Comparison of ENCODE assay signal across 16 cellular contexts in the genomic region with DNA sequence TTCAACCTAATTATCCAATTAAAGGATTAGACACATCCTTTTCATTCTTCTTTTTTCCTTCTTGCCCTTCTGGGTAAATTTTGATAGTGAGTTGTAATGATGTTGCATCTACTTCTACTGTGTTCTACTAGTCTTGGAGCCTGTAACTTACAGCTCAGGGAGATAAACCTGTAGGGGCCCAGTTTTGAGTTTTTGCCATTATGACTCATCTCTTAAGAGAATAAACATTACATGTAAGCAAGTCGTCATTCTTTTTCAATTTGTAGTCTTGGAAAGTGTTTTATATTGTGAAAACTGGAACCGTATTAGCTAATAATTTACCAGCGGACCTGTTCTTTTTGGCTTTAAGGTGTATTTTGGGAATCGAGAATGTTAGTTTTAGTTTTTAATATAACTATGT.
DNase-seq lines count a peak whose midpoint lies in the region; ATAC-seq and TF ChIP-seq lines count a peak whose summit lies in the region.
"Had no signal": no experiment of that assay in that cellular context is flagged by ENCODE, and none has a peak within 500 bp of the region (broad histone marks: within the 10 kb centered on the region; RNA-seq: fewer than 3 reads in every experiment).

No MANE protein-coding gene starts in this region.

- TF ChIP-seq CTCF in astrocyte of the cerebellum (IDR thresholded peaks at IDR 0.05; ENCODE audit: low read depth, low read length, missing control alignments) (no peak), foreskin keratinocyte (conservative IDR thresholded peaks at IDR 0.05) (no peak), colonic mucosa (IDR thresholded peaks at IDR 0.05) (no peak)

- H3K9me3 ChIP-seq in colonic mucosa = no peaks in the 10 kb centered on the region

- no peak overlapping the region for H3K9ac ChIP-seq in colonic mucosa (ENCODE audit: low read depth in 2 of 2, low read length in 2 of 2)
- H3K9ac ChIP-seq: BLaER1 treated with 17β-estradiol and CSF1 and Interleukin-3, amounts not matched to agents 10 nM and 100 nM had no signal

- H3K36me3 ChIP-seq in colonic mucosa = no peaks in the 10 kb centered on the region

- peak; percentile 66 for ATAC-seq in foreskin keratinocyte
- ATAC-seq in GM21381 (IDR thresholded peaks at IDR 0.05; ENCODE audit: unreplicated experiment) = no peak
- ATAC-seq: HCT116; naive thymus-derived CD8-positive, alpha-beta T cell; stimulated activated naive CD8-positive, alpha-beta T cell treated with anti-CD3 and anti-CD28 coated beads, Interleukin-15, amount 100 ng/mL, for 72 hours; WTC11 had no signal

- H3K4me1 ChIP-seq in foreskin keratinocyte (no peaks in the 10 kb centered on the region), colonic mucosa (no peaks in the 10 kb centered on the region)

- H3K4me3 ChIP-seq in astrocyte of the cerebellum (ENCODE audit: low read depth, low read length) = no peak overlapping the region
- no peak overlapping the region for H3K4me3 ChIP-seq in colonic mucosa
- H3K4me3 ChIP-seq: BLaER1 treated with 17β-estradiol and CSF1 and Interleukin-3, amounts not matched to agents 10 nM and 100 nM; dorsolateral prefrontal cortex had no signal

- intact Hi-C loops in colonic mucosa (cut with DNase I) = no loop called here

- in situ Hi-C loops in astrocyte of the cerebellum (cut with HindIII; ENCODE audit: low sequenced_read_pairs) = no loop called here

- DNase-seq in DMS 273 treated with DMSO at 0.1 percent for 48 hours (lab: John Stamatoyannopoulos, UW) (peak; percentile 62), LoVo (ENCODE audit: low spot score) (peak; percentile 30), astrocyte of the cerebellum (ENCODE audit: low read depth) (peak; percentile 53), foreskin keratinocyte (peak in 1 of 2 donors; percentile 25), colonic mucosa (no peak), GOT3 (lab: John Stamatoyannopoulos, UW) (no peak), NCI-H1048 (lab: John Stamatoyannopoulos, UW) (no peak)
- DNase-seq: activated CD8-positive, alpha-beta memory T cell treated with anti-CD3 and anti-CD28 coated beads, Interleukin-2, amount 50 U/mL, for 48 hours; dorsolateral prefrontal cortex; head of caudate nucleus; naive thymus-derived CD8-positive, alpha-beta T cell; stimulated activated naive CD8-positive, alpha-beta T cell treated with anti-CD3 and anti-CD28 coated beads, Interleukin-15, amount 100 ng/mL, for 72 hours had no signal

- H3K27ac ChIP-seq in foreskin keratinocyte (no peak overlapping the region), colonic mucosa (no peak overlapping the region)
- H3K27ac ChIP-seq: BLaER1 treated with 17β-estradiol and CSF1 and Interleukin-3, amounts not matched to agents 10 nM and 100 nM; dorsolateral prefrontal cortex had no signal

- H3K27me3 ChIP-seq in foreskin keratinocyte = no peaks in the 10 kb centered on the region
- H3K27me3 ChIP-seq in colonic mucosa = no peaks in the 10 kb centered on the region
- H3K27me3 ChIP-seq: BLaER1 treated with 17β-estradiol and CSF1 and Interleukin-3, amounts not matched to agents 10 nM and 100 nM; dorsolateral prefrontal cortex had no signal

Comparison
In these comparisons a context has a peak if more than half of its experiments do, and no peak if none do; other contexts are left out.
1. DNase-seq: peak in DMS 273 treated with DMSO at 0.1 percent for 48 hours (single experiment), LoVo (single experiment) and astrocyte of the cerebellum (single experiment); none in colonic mucosa (single experiment), GOT3 (single experiment) and NCI-H1048 (single experiment).